ENCODE assay signal across 9 cellular contexts in the genomic region with DNA sequence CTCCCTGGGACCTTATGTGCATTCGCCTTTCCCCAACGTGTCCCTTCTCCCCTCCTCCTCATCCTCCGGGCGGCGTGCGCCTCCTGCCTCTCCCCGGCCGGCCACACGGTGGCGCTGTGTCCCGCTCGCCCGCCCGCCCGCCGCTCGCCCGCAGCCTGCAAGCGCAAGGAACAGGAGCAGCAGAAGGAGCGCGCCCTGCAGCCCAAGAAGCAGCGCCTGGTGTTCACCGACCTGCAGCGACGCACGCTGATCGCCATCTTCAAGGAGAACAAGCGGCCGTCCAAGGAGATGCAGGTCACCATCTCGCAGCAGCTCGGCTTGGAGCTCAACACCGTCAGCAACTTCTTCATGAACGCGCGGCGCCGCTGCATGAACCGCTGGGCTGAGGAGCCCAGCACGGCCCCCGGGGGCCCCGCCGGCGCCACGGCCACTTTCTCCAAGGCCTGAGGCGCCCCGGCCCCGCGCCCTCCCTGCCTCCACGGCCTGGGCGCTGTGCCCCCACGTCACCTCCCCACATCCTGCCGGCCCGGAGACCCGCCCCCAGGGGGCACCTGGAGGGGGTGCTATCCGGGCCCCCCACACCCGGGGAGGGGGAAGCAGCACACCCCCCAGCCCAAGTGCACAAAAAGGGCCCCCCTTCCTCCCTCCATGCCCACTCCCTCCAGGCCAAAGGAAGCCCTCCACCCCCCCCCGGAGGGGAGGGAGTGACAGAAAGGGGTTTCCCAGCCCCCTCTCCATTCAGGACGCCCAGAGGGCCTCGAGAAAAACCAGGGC. TPM values are rescaled to one million over a fixed set of nuclear protein-coding genes. Genes with fewer than 3 reads are reported as not detected.
A peak's percentile ranks its signal among the peaks of the same experiment; 100 is the strongest.
DNase-seq lines count a peak whose midpoint lies in the region; TF ChIP-seq lines count a peak whose summit lies in the region.
"Had no signal": no experiment of that assay in that cellular context is flagged by ENCODE, and none has a peak within 500 bp of the region (broad histone marks: within the 10 kb centered on the region; RNA-seq: fewer than 3 reads in every experiment).

No MANE protein-coding gene starts in this region.

- DNase-seq in CD14-positive monocyte (ENCODE audit: low spot score) (no peak), HK-2 (ENCODE audit: unreplicated experiment) (peak; percentile 57), kidney epithelial cell (ENCODE audit: low read depth) (no peak), NCI-H146 treated with DMSO at 0.1 percent for 48 hours (lab: John Stamatoyannopoulos, UW; ENCODE audit: unreplicated experiment) (no peak), NOMO-1 (lab: John Stamatoyannopoulos, UW; ENCODE audit: unreplicated experiment in 2 of 2) (no peak), mesenteric fat pad (ENCODE audit: low spot score) (no peak)
- peak; percentile 35 for DNase-seq in activated naive CD8-positive, alpha-beta T cell treated with anti-CD3 and anti-CD28 coated beads for 36 hours
- no peak for DNase-seq in activated T-helper 1 cell treated with anti-CD3 and anti-CD28 coated beads, Interleukin-12 subunit alpha, Interleukin-12 subunit beta, Interleukin-2, Interleukin-4 antibody, amounts not matched to agents 30 ng/mL and 10 ng/mL and 1 ng/mL, durations not matched to agents 14 hours and 24 hours and 36 hours (ENCODE audit: low spot score)

- H3K4me3 ChIP-seq in kidney epithelial cell (ENCODE audit: low read depth, low read length), result no peak overlapping the region

- H3K36me3 ChIP-seq in kidney epithelial cell (ENCODE audit: control insufficient read depth, insufficient read depth, low read length), result no peaks in the 10 kb centered on the region

- peaks cover 78 to 97% (median 81%) of the 10 kb centered on the region in 3 donors for H3K27me3 Mint-ChIP-seq in CD14-positive monocyte (ENCODE audit: low read depth in 3 of 3)
- peaks cover 89% of the 10 kb centered on the region for H3K27me3 Mint-ChIP-seq in activated naive CD8-positive, alpha-beta T cell treated with anti-CD3 and anti-CD28 coated beads for 36 hours
- H3K27me3 Mint-ChIP-seq in activated T-helper 1 cell treated with anti-CD3 and anti-CD28 coated beads, Interleukin-12 subunit alpha, Interleukin-12 subunit beta, Interleukin-2, Interleukin-4 antibody, amounts not matched to agents 30 ng/mL and 10 ng/mL and 1 ng/mL, durations not matched to agents 14 hours and 24 hours and 36 hours (ENCODE audit: insufficient read depth), result peaks cover 61% of the 10 kb centered on the region

- intact Hi-C loops in CD14-positive monocyte (cut with micrococcal nuclease), result no loop called here
- intact Hi-C loops in activated T-helper 1 cell treated with anti-CD3 and anti-CD28 coated beads, Interleukin-12 subunit alpha, Interleukin-12 subunit beta, Interleukin-2, Interleukin-4 antibody, amounts not matched to agents 30 ng/mL and 10 ng/mL and 1 ng/mL, durations not matched to agents 14 hours and 24 hours and 36 hours (cut with micrococcal nuclease), result no loop called here

- H3K36me3 Mint-ChIP-seq in CD14-positive monocyte, result peaks cover 2 to 3% of the 10 kb centered on the region in 2 donors
- peaks cover 4% of the 10 kb centered on the region for H3K36me3 Mint-ChIP-seq in activated naive CD8-positive, alpha-beta T cell treated with anti-CD3 and anti-CD28 coated beads for 36 hours
- H3K36me3 Mint-ChIP-seq in activated T-helper 1 cell treated with anti-CD3 and anti-CD28 coated beads, Interleukin-12 subunit alpha, Interleukin-12 subunit beta, Interleukin-2, Interleukin-4 antibody, amounts not matched to agents 30 ng/mL and 10 ng/mL and 1 ng/mL, durations not matched to agents 14 hours and 24 hours and 36 hours (ENCODE audit: low read depth), result peaks cover 2% of the 10 kb centered on the region

- no peak overlapping the region for H3K27ac Mint-ChIP-seq in CD14-positive monocyte
- H3K27ac Mint-ChIP-seq in activated naive CD8-positive, alpha-beta T cell treated with anti-CD3 and anti-CD28 coated beads for 36 hours, result no peak overlapping the region
- H3K27ac Mint-ChIP-seq in activated T-helper 1 cell treated with anti-CD3 and anti-CD28 coated beads, Interleukin-12 subunit alpha, Interleukin-12 subunit beta, Interleukin-2, Interleukin-4 antibody, amounts not matched to agents 30 ng/mL and 10 ng/mL and 1 ng/mL, durations not matched to agents 14 hours and 24 hours and 36 hours, result no peak overlapping the region

- H3K4me3 Mint-ChIP-seq in CD14-positive monocyte, result peak overlapping the region in 1 of 2 donors; percentile 77
- no peak overlapping the region for H3K4me3 Mint-ChIP-seq in activated naive CD8-positive, alpha-beta T cell treated with anti-CD3 and anti-CD28 coated beads for 36 hours
- H3K4me3 Mint-ChIP-seq in activated T-helper 1 cell treated with anti-CD3 and anti-CD28 coated beads, Interleukin-12 subunit alpha, Interleukin-12 subunit beta, Interleukin-2, Interleukin-4 antibody, amounts not matched to agents 30 ng/mL and 10 ng/mL and 1 ng/mL, durations not matched to agents 14 hours and 24 hours and 36 hours, result no peak overlapping the region

- H3K9me3 Mint-ChIP-seq in CD14-positive monocyte, result peaks cover 18 to 58% (median 40%) of the 10 kb centered on the region in 7 donors
- H3K9me3 Mint-ChIP-seq in activated naive CD8-positive, alpha-beta T cell treated with anti-CD3 and anti-CD28 coated beads for 36 hours, result peaks cover 14% of the 10 kb centered on the region
- peaks cover 16% of the 10 kb centered on the region for H3K9me3 Mint-ChIP-seq in activated T-helper 1 cell treated with anti-CD3 and anti-CD28 coated beads, Interleukin-12 subunit alpha, Interleukin-12 subunit beta, Interleukin-2, Interleukin-4 antibody, amounts not matched to agents 30 ng/mL and 10 ng/mL and 1 ng/mL, durations not matched to agents 14 hours and 24 hours and 36 hours

- H3K27me3 ChIP-seq in kidney epithelial cell (ENCODE audit: control insufficient read depth, insufficient read depth, low read length), result peaks cover 57% of the 10 kb centered on the region

- TF ChIP-seq CTCF in CD14-positive monocyte (IDR thresholded peaks at IDR 0.05), result peak; percentile 39
- TF ChIP-seq CTCF in kidney epithelial cell (IDR thresholded peaks at IDR 0.05; ENCODE audit: insufficient read depth, low read length, poor library complexity, severe bottlenecking), result peak; percentile 24

- H3K4me1 Mint-ChIP-seq in CD14-positive monocyte, result no peaks in the 10 kb centered on the region
- H3K4me1 Mint-ChIP-seq in activated naive CD8-positive, alpha-beta T cell treated with anti-CD3 and anti-CD28 coated beads for 36 hours, result no peaks in the 10 kb centered on the region
- H3K4me1 Mint-ChIP-seq in activated T-helper 1 cell treated with anti-CD3 and anti-CD28 coated beads, Interleukin-12 subunit alpha, Interleukin-12 subunit beta, Interleukin-2, Interleukin-4 antibody, amounts not matched to agents 30 ng/mL and 10 ng/mL and 1 ng/mL, durations not matched to agents 14 hours and 24 hours and 36 hours (ENCODE audit: low read depth), result no peaks in the 10 kb centered on the region

RNA-seq across cellular contexts. Expression of a gene that starts 21.9 kb away (rescaled TPM):
- not detected for polyA plus RNA-seq in CD14-positive monocyte
- total RNA-seq in activated naive CD8-positive, alpha-beta T cell treated with anti-CD3 and anti-CD28 coated beads for 36 hours, result not detected
- total RNA-seq in kidney epithelial cell (not detected in 2 replicates), mesenteric fat pad (not detected)
- not detected in 2 replicates for total RNA-seq in activated T-helper 1 cell treated with anti-CD3 and anti-CD28 coated beads, Interleukin-12 subunit alpha, Interleukin-12 subunit beta, Interleukin-2, Interleukin-4 antibody, amounts not matched to agents 30 ng/mL and 10 ng/mL and 1 ng/mL, durations not matched to agents 14 hours and 24 hours and 36 hours
- total RNA-seq: omental fat pad had no signal

RNA-seq across cellular contexts. Expression of a gene that starts 36.9 kb away (rescaled TPM):
- 1 to 10 TPM; 1.6 to 1.8 TPM for polyA plus RNA-seq in CD14-positive monocyte
- 1 to 10 TPM; 2.3 to 2.7 TPM for total RNA-seq in activated naive CD8-positive, alpha-beta T cell treated with anti-CD3 and anti-CD28 coated beads for 36 hours
- total RNA-seq in kidney epithelial cell (0.96 TPM in 2 replicates), mesenteric fat pad (0.80 TPM)
- 4.1 and 5.0 TPM in 2 replicates for total RNA-seq in activated T-helper 1 cell treated with anti-CD3 and anti-CD28 coated beads, Interleukin-12 subunit alpha, Interleukin-12 subunit beta, Interleukin-2, Interleukin-4 antibody, amounts not matched to agents 30 ng/mL and 10 ng/mL and 1 ng/mL, durations not matched to agents 14 hours and 24 hours and 36 hours

Comparison
In these comparisons a context has a peak if more than half of its experiments do, and no peak if none do; other contexts are left out.
1. DNase-seq: peak in HK-2 (single experiment) and activated naive CD8-positive, alpha-beta T cell treated with anti-CD3 and anti-CD28 coated beads for 36 hours (single experiment); none in CD14-positive monocyte (single experiment), kidney epithelial cell (single experiment), NCI-H146 treated with DMSO at 0.1 percent for 48 hours (single experiment), activated T-helper 1 cell treated with anti-CD3 and anti-CD28 coated beads, Interleukin-12 subunit alpha, Interleukin-12 subunit beta, Interleukin-2, Interleukin-4 antibody, amounts not matched to agents 30 ng/mL and 10 ng/mL and 1 ng/mL, durations not matched to agents 14 hours and 24 hours and 36 hours (single experiment), NOMO-1 (0 of 2) and mesenteric fat pad (single experiment).